In the genomic region with DNA sequence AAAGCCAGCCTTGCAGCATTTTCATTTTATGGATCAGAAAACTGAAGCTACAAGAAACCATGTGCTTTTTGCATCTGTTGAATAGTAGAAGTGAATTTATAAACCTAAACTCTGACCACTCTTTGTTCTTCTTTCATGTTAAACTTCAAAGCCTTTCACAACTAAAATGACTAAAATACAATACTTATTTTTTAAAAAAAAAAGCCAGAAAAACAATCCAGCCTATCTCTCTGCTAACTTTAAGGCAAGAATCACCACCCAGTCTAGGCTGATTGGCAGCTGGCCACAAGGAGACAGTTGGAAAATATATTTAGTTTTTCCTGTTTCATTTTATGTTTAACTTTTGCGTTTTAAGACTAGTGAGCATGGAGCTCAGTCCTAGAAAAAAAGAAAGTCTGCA, we compare ENCODE assay signal across 18 cellular contexts.
A peak's percentile ranks its signal among the peaks of the same experiment; 100 is the strongest.
DNase-seq lines count a peak whose midpoint lies in the region; ATAC-seq and TF ChIP-seq lines count a peak whose summit lies in the region.
"Had no signal": no experiment of that assay in that cellular context is flagged by ENCODE, and none has a peak within 500 bp of the region (broad histone marks: within the 10 kb centered on the region; RNA-seq: fewer than 3 reads in every experiment).

No MANE protein-coding gene starts in this region.

- H3K4me1 Mint-ChIP-seq in GM23338: peaks cover 22% of the 10 kb centered on the region
- no peaks in the 10 kb centered on the region for H3K4me1 Mint-ChIP-seq in activated CD4-positive, alpha-beta memory T cell treated with anti-CD3 and anti-CD28 coated beads for 36 hours (ENCODE audit: low read depth)
- H3K4me1 Mint-ChIP-seq in activated naive CD8-positive, alpha-beta T cell treated with anti-CD3 and anti-CD28 coated beads for 36 hours: no peaks in the 10 kb centered on the region
- H3K4me1 Mint-ChIP-seq: memory B cell had no signal

- dilution Hi-C loops in IMR-90 (cut with HindIII; ENCODE audit: low sequenced_read_pairs, unreplicated experiment): no loop called here

- H2BK5ac ChIP-seq in IMR-90 (ENCODE audit: low read depth, low read length, poor library complexity, severe bottlenecking) (no peak overlapping the region), mesendoderm (ENCODE audit: low read length) (no peak overlapping the region)

- POLR2A ChIA-PET in IMR-90 (lab: Charles Lee; ENCODE audit: unreplicated experiment): interaction anchor here (0.7 to 1.4 kb wide), 2 partner anchors 13 to 23 kb away, joined by 3 to 7 read pairs; no protein-coding TSS in a partner anchor
- POLR2A ChIA-PET in activated CD4-positive, alpha-beta memory T cell treated with anti-CD3 and anti-CD28 coated beads for 36 hours (lab: Charles Lee): no interaction called here

- intact Hi-C loops in IMR-90 (cut with micrococcal nuclease): no loop called here
- intact Hi-C loops in activated CD4-positive, alpha-beta memory T cell treated with anti-CD3 and anti-CD28 coated beads for 36 hours (cut with micrococcal nuclease): no loop called here

- H3K4me1 ChIP-seq in BLaER1 treated with 17β-estradiol and CSF1 and Interleukin-3, amounts not matched to agents 10 nM and 100 nM: peaks cover 27 to 40% (median 36%) of the 10 kb centered on the region in 10 experiments
- H3K4me1 ChIP-seq in GM23338 (ENCODE audit: insufficient read depth) (peaks cover 20% of the 10 kb centered on the region), IMR-90 (ENCODE audit: control insufficient read depth, insufficient read depth, low read length) (no peaks in the 10 kb centered on the region), mesendoderm (ENCODE audit: control insufficient read depth, low read depth, low read length) (no peaks in the 10 kb centered on the region)
- H3K4me1 ChIP-seq: testis had no signal

- no peaks in the 10 kb centered on the region for H4K20me1 ChIP-seq in BLaER1 treated with 17β-estradiol and CSF1 and Interleukin-3, amounts not matched to agents 10 nM and 100 nM
- H4K20me1 ChIP-seq in GM23338 (replicated peaks; ENCODE audit: insufficient read depth): no peaks in the 10 kb centered on the region
- no peaks in the 10 kb centered on the region for H4K20me1 ChIP-seq in IMR-90 (ENCODE audit: insufficient read depth, low read length)

- H2BK20ac ChIP-seq in IMR-90 (ENCODE audit: low read depth, low read length): no peak overlapping the region

- H3F3A ChIP-seq in GM23338 (replicated peaks; ENCODE audit: low read depth): no peaks in the 10 kb centered on the region

- H3K79me1 ChIP-seq in IMR-90 (ENCODE audit: low read depth in 1 of 2, low read length in 2 of 2) (no peaks in the 10 kb centered on the region), mesendoderm (ENCODE audit: low read length) (no peaks in the 10 kb centered on the region)

- H3K27me3 Mint-ChIP-seq in GM23338 (ENCODE audit: insufficient read depth, low read depth, poor library complexity): peaks cover 2% of the 10 kb centered on the region
- H3K27me3 Mint-ChIP-seq in activated CD4-positive, alpha-beta memory T cell treated with anti-CD3 and anti-CD28 coated beads for 36 hours: peaks cover 10% of the 10 kb centered on the region
- H3K27me3 Mint-ChIP-seq in activated naive CD8-positive, alpha-beta T cell treated with anti-CD3 and anti-CD28 coated beads for 36 hours: peaks cover 22% of the 10 kb centered on the region

- no peaks in the 10 kb centered on the region for H3K36me3 ChIP-seq in BLaER1 treated with 17β-estradiol and CSF1 and Interleukin-3, amounts not matched to agents 10 nM and 100 nM
- H3K36me3 ChIP-seq in GM23338 (ENCODE audit: insufficient read depth) (no peaks in the 10 kb centered on the region), IMR-90 (ENCODE audit: control insufficient read depth, insufficient read depth, low read length) (no peaks in the 10 kb centered on the region), mesendoderm (ENCODE audit: control insufficient read depth, insufficient read depth, low read length) (no peaks in the 10 kb centered on the region)
- H3K36me3 ChIP-seq: esophagus muscularis mucosa had no signal

- no TSS peak for BruUV-seq in IMR-90 (replicated peaks; lab: Mats Ljungman, UMichigan)

- no peak overlapping the region for H2BK120ac ChIP-seq in IMR-90 (ENCODE audit: low read depth, low read length)
- H2BK120ac ChIP-seq in mesendoderm (ENCODE audit: low read depth, low read length): no peak overlapping the region

- H2AK5ac ChIP-seq in IMR-90 (ENCODE audit: low read depth, low read length) (no peak overlapping the region), mesendoderm (ENCODE audit: low read length) (no peak overlapping the region)

- H4K8ac ChIP-seq in IMR-90 (ENCODE audit: low read depth in 2 of 2, low read length in 2 of 2) (no peak overlapping the region), mesendoderm (ENCODE audit: low read depth, low read length) (peak overlapping the region; percentile 56)

- H3K4ac ChIP-seq in IMR-90 (ENCODE audit: low read depth, low read length): no peak overlapping the region
- H3K4ac ChIP-seq in mesendoderm (ENCODE audit: low read depth, low read length): no peak overlapping the region

- H3K36me3 Mint-ChIP-seq in GM23338 (ENCODE audit: low read depth): no peaks in the 10 kb centered on the region
- H3K36me3 Mint-ChIP-seq in activated CD4-positive, alpha-beta memory T cell treated with anti-CD3 and anti-CD28 coated beads for 36 hours: no peaks in the 10 kb centered on the region
- no peaks in the 10 kb centered on the region for H3K36me3 Mint-ChIP-seq in activated naive CD8-positive, alpha-beta T cell treated with anti-CD3 and anti-CD28 coated beads for 36 hours
- H3K36me3 Mint-ChIP-seq: memory B cell had no signal

- H3K18ac ChIP-seq in IMR-90 (ENCODE audit: low read depth, low read length) (no peak overlapping the region), mesendoderm (ENCODE audit: low read length) (peak overlapping the region; percentile 39)

- H3K79me2 ChIP-seq in GM23338 (replicated peaks; ENCODE audit: insufficient read depth) (no peaks in the 10 kb centered on the region), mesendoderm (ENCODE audit: control insufficient read depth, insufficient read depth, low read length) (no peaks in the 10 kb centered on the region)

- peaks cover 9% of the 10 kb centered on the region for H3K9me3 Mint-ChIP-seq in GM23338
- no peaks in the 10 kb centered on the region for H3K9me3 Mint-ChIP-seq in activated CD4-positive, alpha-beta memory T cell treated with anti-CD3 and anti-CD28 coated beads for 36 hours
- H3K9me3 Mint-ChIP-seq in activated naive CD8-positive, alpha-beta T cell treated with anti-CD3 and anti-CD28 coated beads for 36 hours: peaks cover 2% of the 10 kb centered on the region

- peak overlapping the region in 2 of 10 experiments; percentile 21 to 32; a peak in 1 of 20 replicates for H3K4me3 ChIP-seq in BLaER1 treated with 17β-estradiol and CSF1 and Interleukin-3, amounts not matched to agents 10 nM and 100 nM
- H3K4me3 ChIP-seq in GM23338 (no peak overlapping the region), IMR-90 (ENCODE audit: insufficient read depth, low read depth, low read length) (no peak overlapping the region), mesendoderm (ENCODE audit: low read length) (no peak overlapping the region)
- H3K4me3 ChIP-seq: testis had no signal

- H3K9me1 ChIP-seq in IMR-90 (ENCODE audit: insufficient read depth, low read length): 0 out of 2 replicates have a peak, but pooled peaks cover 4% of the 10 kb centered on the region

- H3K4me3 Mint-ChIP-seq in GM23338: no peak overlapping the region
- no peak overlapping the region for H3K4me3 Mint-ChIP-seq in activated CD4-positive, alpha-beta memory T cell treated with anti-CD3 and anti-CD28 coated beads for 36 hours
- no peak overlapping the region for H3K4me3 Mint-ChIP-seq in activated naive CD8-positive, alpha-beta T cell treated with anti-CD3 and anti-CD28 coated beads for 36 hours
- H3K4me3 Mint-ChIP-seq: HFFc6, memory B cell had no signal

- H3K56ac ChIP-seq in IMR-90 (ENCODE audit: extremely low read depth, insufficient read depth, low read length) (no peak overlapping the region), mesendoderm (ENCODE audit: low read length) (no peak overlapping the region)

- H3K9ac ChIP-seq in BLaER1 treated with 17β-estradiol and CSF1 and Interleukin-3, amounts not matched to agents 10 nM and 100 nM: peak overlapping the region in 5 of 11 experiments; percentile 6 to 33 (median 30); a peak in 5 of 22 replicates
- no peak overlapping the region for H3K9ac ChIP-seq in IMR-90 (ENCODE audit: low read depth, low read length)
- H3K9ac ChIP-seq in mesendoderm (ENCODE audit: low read length): no peak overlapping the region

- no peak overlapping the region for H3K14ac ChIP-seq in IMR-90 (replicated peaks; ENCODE audit: low read depth, low read length)

- H2AK9ac ChIP-seq in IMR-90 (replicated peaks; ENCODE audit: low read depth, low read length, poor library complexity): no peak overlapping the region

- H4K5ac ChIP-seq in IMR-90 (ENCODE audit: low read depth, low read length) (no peak overlapping the region), mesendoderm (ENCODE audit: low read length) (no peak overlapping the region)

- 0 out of 2 replicates have a peak, but pooled peaks cover 5% of the 10 kb centered on the region for H3K9me2 ChIP-seq in GM23338 (ENCODE audit: insufficient read depth)

- H3K4me2 ChIP-seq in BLaER1 treated with 17β-estradiol and CSF1 and Interleukin-3, amounts not matched to agents 10 nM and 100 nM: peak overlapping the region; percentile 38 to 88 (median 72); a peak in 21 of 22 replicates
- H3K4me2 ChIP-seq in GM23338 (no peak overlapping the region), IMR-90 (ENCODE audit: low read depth, low read length) (peak overlapping the region; percentile 68), mesendoderm (ENCODE audit: low read length) (no peak overlapping the region)

- DNase-seq in GM23338 (ENCODE audit: low spot score): no peak
- DNase-seq in IMR-90: no peak
- no peak for DNase-seq in mesendoderm
- no peak for DNase-seq in activated CD4-positive, alpha-beta memory T cell treated with anti-CD3 and anti-CD28 coated beads for 36 hours
- no peak for DNase-seq in AG08396 (ENCODE audit: low spot score)
- DNase-seq in HuH-7.5 (ENCODE audit: low spot score): no peak
- DNase-seq in activated naive CD8-positive, alpha-beta T cell treated with anti-CD3 and anti-CD28 coated beads for 36 hours: no peak
- DNase-seq: activated effector memory CD4-positive, alpha-beta T cell treated with anti-CD3 and anti-CD28 coated beads, Interleukin-2, amount 50 U/mL, for 16 hours; anterior cingulate cortex; glutamatergic neuron; HFFc6; NCI-H526 treated with DMSO at 0.1 percent for 48 hours; nucleus accumbens; stimulated activated CD4-positive, alpha-beta T cell treated with anti-CD3 and anti-CD28 coated beads, Interleukin-4, amount 100 ng/mL, for 4 hours; testis had no signal

- H2AFZ ChIP-seq in GM23338: peak overlapping the region; percentile 54; the same call in 1 of the 2 replicates
- no peak overlapping the region for H2AFZ ChIP-seq in IMR-90 (replicated peaks; ENCODE audit: low read length, poor library complexity)

- peak overlapping the region in 9 of 11 experiments; percentile 23 to 76 (median 57); a peak in 14 of 22 replicates for H3K27ac ChIP-seq in BLaER1 treated with 17β-estradiol and CSF1 and Interleukin-3, amounts not matched to agents 10 nM and 100 nM
- peak overlapping the region; percentile 29; the same call in 1 of the 2 replicates for H3K27ac ChIP-seq in GM23338 (ENCODE audit: low read depth)
- no peak overlapping the region for H3K27ac ChIP-seq in IMR-90 (ENCODE audit: insufficient read depth, low read length)
- no peak overlapping the region for H3K27ac ChIP-seq in mesendoderm (ENCODE audit: low read depth, low read length)
- H3K27ac ChIP-seq: esophagus muscularis mucosa, testis had no signal

- WGBS in IMR-90 (ENCODE audit: extremely low coverage in 2 of 2, insufficient read length in 1 of 2), 2 experiments: no CpG with 5 or more reads among the region's 1 CpG
- WGBS in mesendoderm (ENCODE audit: extremely low coverage, insufficient coverage, low lambda C conversion rate): no CpG with 5 or more reads among the region's 1 CpG

- H3K9me3 ChIP-seq in BLaER1 treated with 17β-estradiol and CSF1 and Interleukin-3, amounts not matched to agents 10 nM and 100 nM (replicated peaks in 1 of 11): peaks cover 0 to 21% (median 10%) of the 10 kb centered on the region in 11 experiments; a peak in 13 of 22 replicates
- H3K9me3 ChIP-seq in IMR-90 (ENCODE audit: control insufficient read depth, insufficient read depth, low read length): peaks cover 2% of the 10 kb centered on the region; the same call in 1 of the 2 replicates
- H3K9me3 ChIP-seq: testis had no signal

- H3K27ac Mint-ChIP-seq in GM23338: no peak overlapping the region
- H3K27ac Mint-ChIP-seq in activated CD4-positive, alpha-beta memory T cell treated with anti-CD3 and anti-CD28 coated beads for 36 hours: no peak overlapping the region
- H3K27ac Mint-ChIP-seq in activated naive CD8-positive, alpha-beta T cell treated with anti-CD3 and anti-CD28 coated beads for 36 hours: no peak overlapping the region
- H3K27ac Mint-ChIP-seq: HFFc6, memory B cell had no signal

- H3K27me3 ChIP-seq in BLaER1 treated with 17β-estradiol and CSF1 and Interleukin-3, amounts not matched to agents 10 nM and 100 nM: no peaks in the 10 kb centered on the region
- H3K27me3 ChIP-seq in GM23338 (ENCODE audit: insufficient read depth) (no peaks in the 10 kb centered on the region), IMR-90 (ENCODE audit: control insufficient read depth, insufficient read depth, low read length) (peaks cover 3% of the 10 kb centered on the region), mesendoderm (ENCODE audit: insufficient read depth, low read length, poor library complexity) (no peaks in the 10 kb centered on the region)
- H3K27me3 ChIP-seq: esophagus muscularis mucosa, testis had no signal

- no peak for TF ChIP-seq POLR2A in IMR-90 (IDR thresholded peaks at IDR 0.05; ENCODE audit: low read depth, low read length)

- CTCF ChIA-PET in IMR-90 (lab: Yijun Ruan, JAX): interaction anchor here (0.6 to 0.7 kb wide), 3 partner anchors 142 to 1856 kb away, joined by 3 to 5 read pairs (median 4); no protein-coding TSS in a partner anchor
- CTCF ChIA-PET in activated CD4-positive, alpha-beta memory T cell treated with anti-CD3 and anti-CD28 coated beads for 36 hours (lab: Charles Lee): no interaction called here

- in situ Hi-C loops in IMR-90 (cut with MboI; ENCODE audit: low sequenced_read_pairs): no loop called here

- H2BK15ac ChIP-seq in IMR-90 (ENCODE audit: low read depth, low read length) (no peak overlapping the region), mesendoderm (replicated peaks; ENCODE audit: low read depth) (no peak overlapping the region)

- ATAC-seq in GM23338: no peak; the same call in 2 of the 3 replicates
- no peak; the same call in 1 of the 2 replicates for ATAC-seq in IMR-90 (ENCODE audit: low read depth)

- no peak for TF ChIP-seq RAD21 in IMR-90 (IDR thresholded peaks at IDR 0.05; ENCODE audit: low read length)

- TF ChIP-seq CTCF in GM23338 (conservative IDR thresholded peaks at IDR 0.05; ENCODE audit: low read depth in 2 of 2) (no peak), IMR-90 (conservative IDR thresholded peaks at IDR 0.05; ENCODE audit: low read depth, low read length) (no peak)

- no peak overlapping the region for H3K23ac ChIP-seq in IMR-90 (ENCODE audit: low read depth, low read length)
- H3K23ac ChIP-seq in mesendoderm (ENCODE audit: low read length): no peak overlapping the region

- no peak overlapping the region for H4K91ac ChIP-seq in IMR-90 (ENCODE audit: insufficient read depth, low read depth, low read length)

Comparison
In these comparisons a context has a peak if more than half of its experiments do, and no peak if none do; other contexts are left out.
1. H3K27ac ChIP-seq: peak in BLaER1 treated with 17β-estradiol and CSF1 and Interleukin-3, amounts not matched to agents 10 nM and 100 nM (9 of 11) and GM23338 (single experiment); none in IMR-90 (single experiment) and mesendoderm (single experiment).
2. H3K4me2 ChIP-seq: peak in BLaER1 treated with 17β-estradiol and CSF1 and Interleukin-3, amounts not matched to agents 10 nM and 100 nM (11 of 11) and IMR-90 (single experiment); none in GM23338 (single experiment) and mesendoderm (single experiment).